Comparison of ENCODE assay signal across 8 cellular contexts in the genomic region with DNA sequence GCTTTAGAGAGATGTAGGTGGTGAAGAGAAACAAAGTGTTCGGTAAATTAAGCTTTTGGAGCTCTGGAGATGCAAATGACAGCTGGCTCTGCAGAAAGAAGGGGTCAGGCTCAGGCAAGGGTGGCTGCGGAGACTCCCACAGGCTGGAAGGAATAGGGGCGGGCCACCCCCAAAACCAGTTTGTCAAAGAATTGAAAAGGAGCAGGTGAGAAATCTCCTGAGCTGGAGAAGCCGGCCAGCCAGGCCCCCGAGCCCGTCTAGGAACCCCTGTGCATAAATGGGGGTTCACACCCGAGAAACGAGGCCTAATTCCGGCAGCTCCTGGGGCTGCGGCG. TPM values are rescaled to one million over a fixed set of nuclear protein-coding genes. Genes with fewer than 3 reads are reported as not detected.
DNase-seq lines count a peak whose midpoint lies in the region; ATAC-seq, FAIRE-seq and TF ChIP-seq lines count a peak whose summit lies in the region.

No MANE protein-coding gene starts in this region.

- H2BK20ac ChIP-seq in IMR-90 (ENCODE audit: low read depth, low read length) = no peak overlapping the region

- H3K27ac ChIP-seq in CD8-positive, alpha-beta memory T cell (ENCODE audit: low read depth, low read length) = peak overlapping the region; percentile 87
- H3K27ac ChIP-seq in IMR-90 (ENCODE audit: insufficient read depth, low read length) (peak overlapping the region; percentile 91), astrocyte (ENCODE audit: low read depth, low read length) (peak overlapping the region; percentile 99)

- peaks cover 0 to 30% (median 6%) of the 10 kb centered on the region in 3 donors for H3K36me3 Mint-ChIP-seq in CD8-positive, alpha-beta memory T cell
- H3K36me3 Mint-ChIP-seq in astrocyte (ENCODE audit: low read depth, unreplicated experiment) (peaks cover 7% of the 10 kb centered on the region), immature natural killer cell (peaks cover 0 to 4% (median 0%) of the 10 kb centered on the region in 3 donors)
- peaks cover 30% of the 10 kb centered on the region for H3K36me3 Mint-ChIP-seq in stimulated activated memory B cell treated with anti-CD40 and anti-IgM and Interleukin-4, amounts not matched to agents 10 μg/mL and 1 μg/mL and 100 μg/mL, for 72 hours

- H3K23ac ChIP-seq in IMR-90 (ENCODE audit: low read depth, low read length) = peak overlapping the region; percentile 93

- POLR2A ChIA-PET in CD8-positive, alpha-beta memory T cell (lab: Charles Lee) = interaction anchor here (0.6 to 3.8 kb wide), 2 partner anchors 13 to 984 kb away, joined by 3 to 32 read pairs; partner anchors contain the start of genes NARS1 and WDR7
- POLR2A ChIA-PET in IMR-90 (lab: Charles Lee; ENCODE audit: unreplicated experiment) = interaction anchor here (0.5 to 0.8 kb wide), 2 partner anchors 14 to 86 kb away, joined by 3 to 5 read pairs; partner anchors contain the start of gene WDR7

- H3K4me3 ChIP-seq in CD8-positive, alpha-beta memory T cell (ENCODE audit: low read length) = peak overlapping the region; percentile 88
- H3K4me3 ChIP-seq in IMR-90 (ENCODE audit: insufficient read depth, low read depth, low read length) (peak overlapping the region; percentile 94), astrocyte (ENCODE audit: insufficient read depth, low read depth, low read length) (peak overlapping the region; percentile 99)

- H3K4me2 ChIP-seq in IMR-90 (ENCODE audit: low read depth, low read length) = peak overlapping the region; percentile 80
- peak overlapping the region; percentile 91 for H3K4me2 ChIP-seq in astrocyte (ENCODE audit: low read length)

- CTCF ChIA-PET in CD8-positive, alpha-beta memory T cell (lab: Charles Lee) = interaction anchor here (0.9 to 2.7 kb wide), 2 partner anchors 11 to 14 kb away, joined by 3 to 16 read pairs; partner anchors contain the start of gene WDR7
- CTCF ChIA-PET in IMR-90 (lab: Yijun Ruan, JAX) = no interaction called here

- peak overlapping the region; percentile 96 for H2AK9ac ChIP-seq in IMR-90 (replicated peaks; ENCODE audit: low read depth, low read length, poor library complexity)

- H3K9me1 ChIP-seq in IMR-90 (ENCODE audit: insufficient read depth, low read length) = no peaks in the 10 kb centered on the region

- intact Hi-C loops in IMR-90 (cut with micrococcal nuclease) = no loop called here

- no TSS peak for BruUV-seq in IMR-90 (replicated peaks; lab: Mats Ljungman, UMichigan)

- dilution Hi-C loops in IMR-90 (cut with HindIII; ENCODE audit: low sequenced_read_pairs, unreplicated experiment) = no loop called here

- H3K79me1 ChIP-seq in IMR-90 (ENCODE audit: low read depth in 1 of 2, low read length in 2 of 2) = peaks cover 0 to 17% of the 10 kb centered on the region in 2 experiments; a peak in 2 of 4 replicates

- no peaks in the 10 kb centered on the region for H3K27me3 Mint-ChIP-seq in CD8-positive, alpha-beta memory T cell
- H3K27me3 Mint-ChIP-seq in astrocyte (ENCODE audit: low read depth, unreplicated experiment) = no peaks in the 10 kb centered on the region
- H3K27me3 Mint-ChIP-seq in immature natural killer cell (ENCODE audit: low read depth in 3 of 3) = peaks cover 10 to 16% (median 13%) of the 10 kb centered on the region in 3 donors
- H3K27me3 Mint-ChIP-seq in stimulated activated memory B cell treated with anti-CD40 and anti-IgM and Interleukin-4, amounts not matched to agents 10 μg/mL and 1 μg/mL and 100 μg/mL, for 72 hours = no peaks in the 10 kb centered on the region

- peak overlapping the region; percentile 45 to 81 for H4K8ac ChIP-seq in IMR-90 (ENCODE audit: low read depth in 2 of 2, low read length in 2 of 2)

- H4K91ac ChIP-seq in IMR-90 (ENCODE audit: insufficient read depth, low read depth, low read length) = peak overlapping the region; percentile 90

- peak; percentile 2 for ATAC-seq in GM21381 (IDR thresholded peaks at IDR 0.05; ENCODE audit: unreplicated experiment)
- ATAC-seq in IMR-90 (ENCODE audit: low read depth) = no peak
- ATAC-seq in stimulated activated memory B cell treated with anti-CD40 and anti-IgM and Interleukin-4, amounts not matched to agents 10 μg/mL and 1 μg/mL and 100 μg/mL, for 72 hours = peak; percentile 4

- TF ChIP-seq RAD21 in IMR-90 (IDR thresholded peaks at IDR 0.05; ENCODE audit: low read length) = no peak

- peak overlapping the region; percentile 92 for H2BK5ac ChIP-seq in IMR-90 (ENCODE audit: low read depth, low read length, poor library complexity, severe bottlenecking)

- peaks cover 44% of the 10 kb centered on the region for H4K20me1 ChIP-seq in IMR-90 (ENCODE audit: insufficient read depth, low read length)
- H4K20me1 ChIP-seq in astrocyte (ENCODE audit: insufficient read depth, low read length) = peaks cover 47% of the 10 kb centered on the region

- peak overlapping the region; percentile 55 for H3K18ac ChIP-seq in IMR-90 (ENCODE audit: low read depth, low read length)

- no peaks in the 10 kb centered on the region for H3K9me3 Mint-ChIP-seq in CD8-positive, alpha-beta memory T cell
- H3K9me3 Mint-ChIP-seq in astrocyte (ENCODE audit: unreplicated experiment) = no peaks in the 10 kb centered on the region
- H3K9me3 Mint-ChIP-seq in immature natural killer cell = no peaks in the 10 kb centered on the region
- peaks cover 5% of the 10 kb centered on the region for H3K9me3 Mint-ChIP-seq in stimulated activated memory B cell treated with anti-CD40 and anti-IgM and Interleukin-4, amounts not matched to agents 10 μg/mL and 1 μg/mL and 100 μg/mL, for 72 hours

- H3K27me3 ChIP-seq in CD8-positive, alpha-beta memory T cell (ENCODE audit: insufficient read depth, low read length, poor library complexity, severe bottlenecking) = no peaks in the 10 kb centered on the region
- no peaks in the 10 kb centered on the region for H3K27me3 ChIP-seq in IMR-90 (ENCODE audit: control insufficient read depth, insufficient read depth, low read length)
- no peaks in the 10 kb centered on the region for H3K27me3 ChIP-seq in astrocyte (ENCODE audit: insufficient read depth, low read length)

- H3K14ac ChIP-seq in IMR-90 (replicated peaks; ENCODE audit: low read depth, low read length) = peak overlapping the region; percentile 91

- peak overlapping the region; percentile 47 for H4K5ac ChIP-seq in IMR-90 (ENCODE audit: low read depth, low read length)

- H3K27ac Mint-ChIP-seq in CD8-positive, alpha-beta memory T cell = peak overlapping the region; percentile 93 to 100 (median 98)
- peak overlapping the region; percentile 99 for H3K27ac Mint-ChIP-seq in astrocyte (ENCODE audit: unreplicated experiment)
- H3K27ac Mint-ChIP-seq in immature natural killer cell = peak overlapping the region; percentile 94 to 100 (median 98)
- peak overlapping the region; percentile 97 for H3K27ac Mint-ChIP-seq in stimulated activated memory B cell treated with anti-CD40 and anti-IgM and Interleukin-4, amounts not matched to agents 10 μg/mL and 1 μg/mL and 100 μg/mL, for 72 hours

- in situ Hi-C loops in IMR-90 (cut with MboI; ENCODE audit: low sequenced_read_pairs) = no loop called here

- H3K4ac ChIP-seq in IMR-90 (ENCODE audit: low read depth, low read length) = peak overlapping the region; percentile 90

- 0% methylated on average over 9 of the region's 11 CpGs; no CpG with 5 or more reads in 1 of the 2 experiments for WGBS in IMR-90 (ENCODE audit: extremely low coverage in 2 of 2, insufficient read length in 1 of 2), 2 experiments

- peak overlapping the region; percentile 73; the same call in 1 of the 2 replicates for H2AK5ac ChIP-seq in IMR-90 (ENCODE audit: low read depth, low read length)

- peak overlapping the region; percentile 96 for H3K9ac ChIP-seq in IMR-90 (ENCODE audit: low read depth, low read length)
- peak overlapping the region; percentile 100 for H3K9ac ChIP-seq in astrocyte (ENCODE audit: low read length)

- no peak for TF ChIP-seq CTCF in IMR-90 (conservative IDR thresholded peaks at IDR 0.05; ENCODE audit: low read depth, low read length)
- TF ChIP-seq CTCF in astrocyte (IDR thresholded peaks at IDR 0.05; ENCODE audit: insufficient read depth, low read depth, low read length) = no peak

- H3K9me3 ChIP-seq in CD8-positive, alpha-beta memory T cell (ENCODE audit: low read length) = no peaks in the 10 kb centered on the region
- no peaks in the 10 kb centered on the region for H3K9me3 ChIP-seq in IMR-90 (ENCODE audit: control insufficient read depth, insufficient read depth, low read length)
- H3K9me3 ChIP-seq in astrocyte (ENCODE audit: insufficient read depth, low read depth, low read length) = no peaks in the 10 kb centered on the region

- H2AFZ ChIP-seq in IMR-90 (replicated peaks; ENCODE audit: low read length, poor library complexity) = peak overlapping the region; percentile 96
- H2AFZ ChIP-seq in astrocyte (ENCODE audit: low read depth, low read length) = peak overlapping the region; percentile 74

- H3K4me1 Mint-ChIP-seq in CD8-positive, alpha-beta memory T cell = peaks cover 55 to 62% (median 55%) of the 10 kb centered on the region in 3 donors
- peaks cover 10% of the 10 kb centered on the region for H3K4me1 Mint-ChIP-seq in astrocyte (ENCODE audit: low read depth, unreplicated experiment)
- peaks cover 47 to 62% of the 10 kb centered on the region in 2 donors for H3K4me1 Mint-ChIP-seq in immature natural killer cell
- H3K4me1 Mint-ChIP-seq in stimulated activated memory B cell treated with anti-CD40 and anti-IgM and Interleukin-4, amounts not matched to agents 10 μg/mL and 1 μg/mL and 100 μg/mL, for 72 hours = peaks cover 44% of the 10 kb centered on the region

- H3K79me2 ChIP-seq in astrocyte (ENCODE audit: insufficient read depth, low read length) = peaks cover 55% of the 10 kb centered on the region

- H3K4me1 ChIP-seq in CD8-positive, alpha-beta memory T cell (ENCODE audit: insufficient read depth, low read length) = peaks cover 27% of the 10 kb centered on the region
- peaks cover 3% of the 10 kb centered on the region; the same call in 1 of the 2 replicates for H3K4me1 ChIP-seq in IMR-90 (ENCODE audit: control insufficient read depth, insufficient read depth, low read length)
- H3K4me1 ChIP-seq in astrocyte (ENCODE audit: insufficient read depth, low read length) = peaks cover 16% of the 10 kb centered on the region

- peak overlapping the region; percentile 87 for H3K56ac ChIP-seq in IMR-90 (ENCODE audit: extremely low read depth, insufficient read depth, low read length)

- peak in 1 of 5 donors; percentile 12 for DNase-seq in CD8-positive, alpha-beta memory T cell
- DNase-seq in IMR-90 (no peak), astrocyte (ENCODE audit: low read depth) (no peak), immature natural killer cell (no peak), DMS53 (lab: John Stamatoyannopoulos, UW) (no peak), putamen (ENCODE audit: low spot score) (no peak)

- peak overlapping the region; percentile 56 for H2BK120ac ChIP-seq in IMR-90 (ENCODE audit: low read depth, low read length)

- H3K36me3 ChIP-seq in CD8-positive, alpha-beta memory T cell (ENCODE audit: insufficient read depth, low read length) = no peaks in the 10 kb centered on the region
- H3K36me3 ChIP-seq in IMR-90 (ENCODE audit: control insufficient read depth, insufficient read depth, low read length) (no peaks in the 10 kb centered on the region), astrocyte (ENCODE audit: insufficient read depth, low read length) (no peaks in the 10 kb centered on the region)

- H3K4me3 Mint-ChIP-seq in CD8-positive, alpha-beta memory T cell = peak overlapping the region; percentile 88 to 100 (median 98)
- H3K4me3 Mint-ChIP-seq in astrocyte (ENCODE audit: unreplicated experiment) = peak overlapping the region; percentile 100
- peak overlapping the region; percentile 89 to 99 (median 92) for H3K4me3 Mint-ChIP-seq in immature natural killer cell
- peak overlapping the region; percentile 98 for H3K4me3 Mint-ChIP-seq in stimulated activated memory B cell treated with anti-CD40 and anti-IgM and Interleukin-4, amounts not matched to agents 10 μg/mL and 1 μg/mL and 100 μg/mL, for 72 hours

- TF ChIP-seq POLR2A in IMR-90 (IDR thresholded peaks at IDR 0.05; ENCODE audit: low read depth, low read length) = no peak

- no peak overlapping the region for H2BK15ac ChIP-seq in IMR-90 (ENCODE audit: low read depth, low read length)

- no peak for FAIRE-seq in astrocyte (lab: Jason Lieb, UNC)

RNA-seq across cellular contexts. Expression of gene TXNL1, which starts 0.5 kb away (rescaled TPM):
- total RNA-seq in CD8-positive, alpha-beta memory T cell = 10 to 100 TPM; 86.8 to 91.6 TPM
- polyA plus RNA-seq in CD8-positive, alpha-beta memory T cell = 57.1 TPM
- total RNA-seq in IMR-90 (2012; rRNA removed) = 38.7 and 72.2 TPM in 2 replicates
- polyA plus RNA-seq in IMR-90 (2012; rRNA removed) = 55.8 and 62.5 TPM in 2 replicates
- polyA plus RNA-seq in IMR-90 (2012; cell fraction: cytosol; rRNA removed) = 6.4 and 10.7 TPM in 2 replicates
- 3.1 and 17.4 TPM in 2 replicates for polyA plus RNA-seq in IMR-90 (2012; cell fraction: nucleus; rRNA removed; ENCODE audit: low replicate concordance)
- total RNA-seq in astrocyte = 71.8 and 77.0 TPM in 2 replicates
- 10 to 100 TPM; 55.7 to 58.8 (median 57.5) TPM for polyA plus RNA-seq in immature natural killer cell

RNA-seq across cellular contexts. Expression of gene WDR7, which starts 13.3 kb away (rescaled TPM):
- total RNA-seq in CD8-positive, alpha-beta memory T cell = 10 to 100 TPM; 20.5 to 20.6 TPM
- polyA plus RNA-seq in CD8-positive, alpha-beta memory T cell = 21.9 TPM
- total RNA-seq in IMR-90 (2012; rRNA removed) (18.6 and 23.3 TPM in 2 replicates), astrocyte (14.3 and 16.9 TPM in 2 replicates)
- polyA plus RNA-seq in IMR-90 (2012; rRNA removed) (3.7 and 8.2 TPM in 2 replicates), immature natural killer cell (10 to 100 TPM; 18.3 to 38.2 (median 23.3) TPM)
- 1.4 and 1.9 TPM in 2 replicates for polyA plus RNA-seq in IMR-90 (2012; cell fraction: cytosol; rRNA removed)
- polyA plus RNA-seq in IMR-90 (2012; cell fraction: nucleus; rRNA removed; ENCODE audit: low replicate concordance) = 2.3 and 3.7 TPM in 2 replicates
